Comparison of ENCODE assay signal across 8 cellular contexts in the genomic region with DNA sequence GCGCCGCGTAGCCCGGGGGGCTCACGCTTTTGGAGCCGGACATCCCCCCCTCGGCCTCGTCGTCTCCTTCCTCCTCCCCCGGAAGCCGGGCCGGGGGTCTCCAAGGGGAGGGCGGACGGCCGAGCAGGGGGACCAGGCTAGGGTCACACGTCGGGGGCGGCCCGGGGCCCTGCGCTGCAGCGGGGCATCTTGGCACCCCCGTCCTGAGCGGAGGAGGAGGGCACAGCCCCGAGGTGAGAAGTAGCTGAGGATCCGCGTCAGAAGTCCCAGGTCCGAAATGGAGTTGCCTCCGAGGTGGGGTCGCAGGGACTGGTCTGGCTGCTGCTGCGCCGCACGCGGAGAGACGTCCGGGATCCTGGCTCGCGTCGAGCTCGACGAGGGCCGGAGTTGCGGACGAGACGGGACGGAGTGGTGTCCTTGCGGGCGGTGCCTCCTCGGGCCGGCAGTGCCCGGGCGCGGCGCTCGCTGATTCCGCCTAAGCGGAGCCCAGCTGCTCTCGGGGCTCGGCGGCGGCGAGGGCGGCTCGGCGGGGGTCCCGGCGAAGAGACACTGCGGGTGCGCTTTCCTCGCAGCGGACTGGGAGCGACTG. TPM values are rescaled to one million over a fixed set of nuclear protein-coding genes. Genes with fewer than 3 reads are reported as not detected.
A peak's percentile ranks its signal among the peaks of the same experiment; 100 is the strongest.
DNase-seq lines count a peak whose midpoint lies in the region; ATAC-seq and TF ChIP-seq lines count a peak whose summit lies in the region.

ADCY5 (minus strand) TSS at position 588 of the 589 bp plus-strand sequence; CDS start at position 43, 545 bp downstream.

- no peaks in the 10 kb centered on the region for H3K9me3 Mint-ChIP-seq in activated B cell treated with CpG ODN at 0.5 μM for 24 hours

- no peak for TF ChIP-seq CTCF in activated B cell treated with CpG ODN at 0.5 μM for 24 hours (IDR thresholded peaks at IDR 0.05)
- TF ChIP-seq CTCF in osteoblast (IDR thresholded peaks at IDR 0.05; ENCODE audit: extremely low read depth, low read depth, low read length) = no peak

- H3K36me3 ChIP-seq in H7 (replicated peaks; ENCODE audit: control insufficient read depth, insufficient read depth, low read length) (no peaks in the 10 kb centered on the region), osteoblast (ENCODE audit: insufficient read depth, low read length) (no peaks in the 10 kb centered on the region)

- peaks cover 47% of the 10 kb centered on the region for H3K27me3 Mint-ChIP-seq in activated B cell treated with CpG ODN at 0.5 μM for 24 hours

- H3K4me1 ChIP-seq in osteoblast (ENCODE audit: insufficient read depth, low read length) = no peaks in the 10 kb centered on the region

- peak within 1 kb of the TSS; percentile 65 for H3K4me2 ChIP-seq in osteoblast (ENCODE audit: insufficient read depth, low read length)

- intact Hi-C loops in activated B cell treated with CpG ODN at 0.5 μM for 24 hours (cut with micrococcal nuclease) = loop anchor here (5.0 kb wide), 2 partner anchors 39 to 109 kb away; no protein-coding TSS in a partner anchor

- CTCF ChIA-PET in activated B cell treated with CpG ODN at 0.5 μM for 24 hours (lab: Charles Lee) = no interaction called here

- H3K27ac ChIP-seq in osteoblast (ENCODE audit: low read depth, low read length) = no peak within 1 kb of the TSS

- H3K27me3 ChIP-seq in H7 (ENCODE audit: control insufficient read depth, insufficient read depth, low read length) (peaks cover 52% of the 10 kb centered on the region), osteoblast (ENCODE audit: insufficient read depth, low read length) (peaks cover 71% of the 10 kb centered on the region)

- no peaks in the 10 kb centered on the region for H4K20me1 ChIP-seq in osteoblast (ENCODE audit: insufficient read depth, low read length)

- peak within 1 kb of the TSS; percentile 59 for H3K4me3 ChIP-seq in H7 (ENCODE audit: insufficient read depth, low read depth, low read length)
- H3K4me3 ChIP-seq in osteoblast (ENCODE audit: insufficient read depth, low read length) = peak within 1 kb of the TSS; percentile 58

- no peak within 1 kb of the TSS for H3K27ac Mint-ChIP-seq in activated B cell treated with CpG ODN at 0.5 μM for 24 hours

- H3K36me3 Mint-ChIP-seq in activated B cell treated with CpG ODN at 0.5 μM for 24 hours (ENCODE audit: low read depth) = no peaks in the 10 kb centered on the region

- H2AFZ ChIP-seq in osteoblast (ENCODE audit: low read length) = peak within 1 kb of the TSS; percentile 22

- H3K9me3 ChIP-seq in osteoblast (ENCODE audit: low read depth, low read length) = no peaks in the 10 kb centered on the region

- DNase-seq in H7 = peak; percentile 88
- peak; percentile 23 for DNase-seq in activated B cell treated with CpG ODN at 0.5 μM for 24 hours
- DNase-seq in globus pallidus (ENCODE audit: low spot score) = peak; percentile 41
- peak; percentile 90 for DNase-seq in osteoblast (ENCODE audit: insufficient read length, low spot score, missing footprints)
- DNase-seq in activated gamma-delta T cell (lab: John Stamatoyannopoulos, UW) = no peak

- no peaks in the 10 kb centered on the region for H3K79me2 ChIP-seq in osteoblast (ENCODE audit: insufficient read depth, low read length)

- POLR2A ChIA-PET in activated B cell treated with CpG ODN at 0.5 μM for 24 hours (lab: Charles Lee) = no interaction called here

- H3K4me3 Mint-ChIP-seq in activated B cell treated with CpG ODN at 0.5 μM for 24 hours = peak within 1 kb of the TSS; percentile 61

- H3K4me1 Mint-ChIP-seq in activated B cell treated with CpG ODN at 0.5 μM for 24 hours = peaks cover 7% of the 10 kb centered on the region

- peak; percentile 14 for ATAC-seq in activated B cell treated with CpG ODN at 0.5 μM for 24 hours (ENCODE audit: low read depth)
- ATAC-seq in HG02884 (IDR thresholded peaks at IDR 0.05; ENCODE audit: unreplicated experiment) = no peak
- no peak for ATAC-seq in GM21576 (IDR thresholded peaks at IDR 0.05; ENCODE audit: unreplicated experiment)
- no peak for ATAC-seq in HG03520 (IDR thresholded peaks at IDR 0.05; ENCODE audit: unreplicated experiment)

RNA-seq across cellular contexts. Expression of gene ADCY5, which starts in this region (rescaled TPM):
- 2.4 and 5.1 TPM in 2 replicates for total RNA-seq in H7 (2014; rRNA removed; shearing (Covaris generic))
- total RNA-seq in activated B cell treated with CpG ODN at 0.5 μM for 24 hours (not detected in 2 replicates), osteoblast (0.59 and 0.72 TPM in 2 replicates)

Comparison
In these comparisons a context has a peak if more than half of its experiments do, and no peak if none do; other contexts are left out.
1. Peak in DNase-seq and ATAC-seq in activated B cell treated with CpG ODN at 0.5 μM for 24 hours; RNA of the gene not detected or under 1 TPM.
2. Peak in DNase-seq, H3K4me3 ChIP-seq and H3K4me2 ChIP-seq in osteoblast; RNA of the gene not detected or under 1 TPM.